24 cellular contexts compared by ENCODE assay signal in genomic region chr3:23117856-23118255, GRCh38.
"Had no signal": no experiment of that assay in that cellular context is flagged by ENCODE, and none has a peak within 500 bp of the region (broad histone marks: within the 10 kb centered on the region; RNA-seq: fewer than 3 reads in every experiment).

No MANE protein-coding gene starts in this region.

- H3K36me3 Mint-ChIP-seq: memory B cell had no signal

- H3K27me3 ChIP-seq: gastroesophageal sphincter, ovary, sigmoid colon, spleen, stomach, thyroid gland, upper lobe of left lung had no signal

- DNase-seq: dermis blood vessel endothelial cell; effector memory CD8-positive, alpha-beta T cell; erythroblast; glutamatergic neuron; hypothalamus; natural killer cell; occipital lobe; ovary; posterior cingulate gyrus; psoas muscle; sigmoid colon; spleen; stimulated activated CD4-positive, alpha-beta T cell treated with anti-CD3 and anti-CD28 coated beads, Interleukin-2, amount 100 ng/mL, for 48 hours; stimulated activated naive CD4-positive, alpha-beta T cell; stomach; thyroid gland; upper lobe of left lung had no signal

- H3K27me3 Mint-ChIP-seq: effector memory CD8-positive, alpha-beta T cell had no signal

- ATAC-seq: effector memory CD8-positive, alpha-beta T cell; gastroesophageal sphincter; left lobe of liver; natural killer cell; psoas muscle; right cardiac atrium had no signal

- H3K27ac Mint-ChIP-seq: effector memory CD8-positive, alpha-beta T cell; memory B cell; natural killer cell had no signal

- H3K27ac ChIP-seq: coronary artery, gastroesophageal sphincter, ovary, psoas muscle, sigmoid colon, skin epidermis, spleen, stomach, thyroid gland, upper lobe of left lung had no signal

- H3K4me3 ChIP-seq: coronary artery, gastroesophageal sphincter, lung, ovary, psoas muscle, sigmoid colon, skin epidermis, spleen, stomach, thyroid gland, upper lobe of left lung had no signal

- H3K9me3 ChIP-seq: gastroesophageal sphincter, ovary, psoas muscle, sigmoid colon, spleen, stomach, thyroid gland, upper lobe of left lung had no signal

- H3K4me1 ChIP-seq: thyroid gland had no signal

- H3K36me3 ChIP-seq: gastroesophageal sphincter, ovary, sigmoid colon, spleen, stomach, thyroid gland, upper lobe of left lung had no signal

- H3K4me3 Mint-ChIP-seq: effector memory CD8-positive, alpha-beta T cell; memory B cell; natural killer cell had no signal

- H3K9me3 Mint-ChIP-seq: memory B cell, natural killer cell had no signal
